In the genomic region with DNA sequence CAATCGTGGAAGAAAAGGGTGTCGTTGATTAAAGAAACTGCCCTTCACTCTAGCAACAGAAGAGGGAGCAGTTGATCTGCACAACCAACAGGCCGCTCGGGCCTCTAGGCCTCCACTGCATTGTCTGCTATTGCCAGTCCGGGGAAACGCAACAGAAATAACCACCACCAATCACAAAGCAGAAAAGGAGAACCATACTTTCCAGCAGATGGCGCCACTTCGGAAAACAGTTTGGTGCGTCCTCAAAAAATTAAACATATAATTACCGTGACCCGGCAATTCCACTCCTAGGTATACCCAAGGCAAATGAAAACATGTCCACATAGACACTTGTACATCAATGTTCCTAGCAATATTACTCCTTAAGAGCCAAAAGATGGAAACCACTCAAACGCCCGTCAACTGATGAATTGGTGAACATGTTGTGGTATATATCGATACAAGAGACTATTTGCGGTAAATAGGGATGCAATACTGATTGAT, we compare ENCODE assay signal across 8 cellular contexts.
DNase-seq lines count a peak whose midpoint lies in the region; ATAC-seq and TF ChIP-seq lines count a peak whose summit lies in the region.

No MANE protein-coding gene starts in this region.

- TF ChIP-seq CTCF in choroid plexus epithelial cell (conservative IDR thresholded peaks at IDR 0.05; ENCODE audit: low read depth, low read length) (peak; percentile 92), omental fat pad (IDR thresholded peaks at IDR 0.05) (peak in 1 of 3 donors; percentile 20)

- ATAC-seq in stimulated activated naive CD8-positive, alpha-beta T cell treated with anti-CD3 and anti-CD28 coated beads, Interleukin-15, Interleukin-2, amounts not matched to agents 100 U/mL and 50 U/mL, for 24 hours, result no peak
- ATAC-seq in omental fat pad (ENCODE audit: low FRiP score), result no peak

- no peak overlapping the region for H3K4me3 ChIP-seq in choroid plexus epithelial cell (ENCODE audit: low read depth, low read length)

- DNase-seq in activated CD4-positive, alpha-beta T cell treated with anti-CD3 and anti-CD28 coated beads for 24 hours (ENCODE audit: low read depth in 2 of 2), result peak; percentile 3 to 12
- no peak for DNase-seq in activated CD4-positive, alpha-beta T cell treated with anti-CD3 and anti-CD28 coated beads for 4 hours
- DNase-seq in HuH-7.5 (ENCODE audit: low spot score), result peak; percentile 70
- peak; percentile 68 for DNase-seq in RPMI8226
- peak; percentile 97 for DNase-seq in choroid plexus epithelial cell (ENCODE audit: low read depth)
- DNase-seq in kidney tubule cell (ENCODE audit: low spot score), result peak; percentile 91
- DNase-seq in stimulated activated naive CD8-positive, alpha-beta T cell treated with anti-CD3 and anti-CD28 coated beads, Interleukin-15, Interleukin-2, amounts not matched to agents 100 U/mL and 50 U/mL, for 24 hours, result peak; percentile 44
- no peak for DNase-seq in omental fat pad (ENCODE audit: low spot score)

Comparison
In these comparisons a context has a peak if more than half of its experiments do, and no peak if none do; other contexts are left out.
1. DNase-seq: peak in activated CD4-positive, alpha-beta T cell treated with anti-CD3 and anti-CD28 coated beads for 24 hours (2 of 2), HuH-7.5 (single experiment), RPMI8226 (single experiment), choroid plexus epithelial cell (single experiment), kidney tubule cell (single experiment) and stimulated activated naive CD8-positive, alpha-beta T cell treated with anti-CD3 and anti-CD28 coated beads, Interleukin-15, Interleukin-2, amounts not matched to agents 100 U/mL and 50 U/mL, for 24 hours (single experiment); none in activated CD4-positive, alpha-beta T cell treated with anti-CD3 and anti-CD28 coated beads for 4 hours (0 of 2) and omental fat pad (single experiment).